ENCODE assay signal across 2 cellular contexts in genomic region chr4:83905952-83906351, GRCh38.
TF ChIP-seq lines count a peak whose summit lies in the region.

No MANE protein-coding gene starts in this region.

TF ChIP-seq in SK-N-SH, 30 proteins besides CTCF, POLR2A, EP300 and RAD21 (continued from another document):
- TF ChIP-seq, protein P1, sequence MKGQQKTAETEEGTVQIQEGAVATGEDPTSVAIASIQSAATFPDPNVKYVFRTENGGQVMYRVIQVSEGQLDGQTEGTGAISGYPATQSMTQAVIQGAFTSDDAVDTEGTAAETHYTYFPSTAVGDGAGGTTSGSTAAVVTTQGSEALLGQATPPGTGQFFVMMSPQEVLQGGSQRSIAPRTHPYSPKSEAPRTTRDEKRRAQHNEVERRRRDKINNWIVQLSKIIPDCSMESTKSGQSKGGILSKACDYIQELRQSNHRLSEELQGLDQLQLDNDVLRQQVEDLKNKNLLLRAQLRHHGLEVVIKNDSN (IDR thresholded peaks at IDR 0.05; ENCODE audit: borderline replicate concordance, low read depth): no peak
- TF ChIP-seq FOSL2 (IDR thresholded peaks at IDR 0.05; ENCODE audit: borderline replicate concordance, low read depth) (no peak), TAF1 (IDR thresholded peaks at IDR 0.05; ENCODE audit: borderline replicate concordance, low read depth, low read length) (no peak), SIN3A (IDR thresholded peaks at IDR 0.05; ENCODE audit: borderline replicate concordance, low read depth, low read length) (no peak)
- TF ChIP-seq, protein P2, sequence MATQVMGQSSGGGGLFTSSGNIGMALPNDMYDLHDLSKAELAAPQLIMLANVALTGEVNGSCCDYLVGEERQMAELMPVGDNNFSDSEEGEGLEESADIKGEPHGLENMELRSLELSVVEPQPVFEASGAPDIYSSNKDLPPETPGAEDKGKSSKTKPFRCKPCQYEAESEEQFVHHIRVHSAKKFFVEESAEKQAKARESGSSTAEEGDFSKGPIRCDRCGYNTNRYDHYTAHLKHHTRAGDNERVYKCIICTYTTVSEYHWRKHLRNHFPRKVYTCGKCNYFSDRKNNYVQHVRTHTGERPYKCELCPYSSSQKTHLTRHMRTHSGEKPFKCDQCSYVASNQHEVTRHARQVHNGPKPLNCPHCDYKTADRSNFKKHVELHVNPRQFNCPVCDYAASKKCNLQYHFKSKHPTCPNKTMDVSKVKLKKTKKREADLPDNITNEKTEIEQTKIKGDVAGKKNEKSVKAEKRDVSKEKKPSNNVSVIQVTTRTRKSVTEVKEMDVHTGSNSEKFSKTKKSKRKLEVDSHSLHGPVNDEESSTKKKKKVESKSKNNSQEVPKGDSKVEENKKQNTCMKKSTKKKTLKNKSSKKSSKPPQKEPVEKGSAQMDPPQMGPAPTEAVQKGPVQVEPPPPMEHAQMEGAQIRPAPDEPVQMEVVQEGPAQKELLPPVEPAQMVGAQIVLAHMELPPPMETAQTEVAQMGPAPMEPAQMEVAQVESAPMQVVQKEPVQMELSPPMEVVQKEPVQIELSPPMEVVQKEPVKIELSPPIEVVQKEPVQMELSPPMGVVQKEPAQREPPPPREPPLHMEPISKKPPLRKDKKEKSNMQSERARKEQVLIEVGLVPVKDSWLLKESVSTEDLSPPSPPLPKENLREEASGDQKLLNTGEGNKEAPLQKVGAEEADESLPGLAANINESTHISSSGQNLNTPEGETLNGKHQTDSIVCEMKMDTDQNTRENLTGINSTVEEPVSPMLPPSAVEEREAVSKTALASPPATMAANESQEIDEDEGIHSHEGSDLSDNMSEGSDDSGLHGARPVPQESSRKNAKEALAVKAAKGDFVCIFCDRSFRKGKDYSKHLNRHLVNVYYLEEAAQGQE (IDR thresholded peaks at IDR 0.05; ENCODE audit: low read depth, low read length): no peak
- TF ChIP-seq, protein P3, sequence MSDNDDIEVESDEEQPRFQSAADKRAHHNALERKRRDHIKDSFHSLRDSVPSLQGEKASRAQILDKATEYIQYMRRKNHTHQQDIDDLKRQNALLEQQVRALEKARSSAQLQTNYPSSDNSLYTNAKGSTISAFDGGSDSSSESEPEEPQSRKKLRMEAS (IDR thresholded peaks at IDR 0.05; ENCODE audit: low read depth): no peak

TF ChIP-seq in SK-N-SH treated with all-trans-retinoic acid at 6 μM for 48 hours, 23 proteins besides CTCF, POLR2A, EP300 and RAD21 (continued from another document):
- TF ChIP-seq, protein P4, sequence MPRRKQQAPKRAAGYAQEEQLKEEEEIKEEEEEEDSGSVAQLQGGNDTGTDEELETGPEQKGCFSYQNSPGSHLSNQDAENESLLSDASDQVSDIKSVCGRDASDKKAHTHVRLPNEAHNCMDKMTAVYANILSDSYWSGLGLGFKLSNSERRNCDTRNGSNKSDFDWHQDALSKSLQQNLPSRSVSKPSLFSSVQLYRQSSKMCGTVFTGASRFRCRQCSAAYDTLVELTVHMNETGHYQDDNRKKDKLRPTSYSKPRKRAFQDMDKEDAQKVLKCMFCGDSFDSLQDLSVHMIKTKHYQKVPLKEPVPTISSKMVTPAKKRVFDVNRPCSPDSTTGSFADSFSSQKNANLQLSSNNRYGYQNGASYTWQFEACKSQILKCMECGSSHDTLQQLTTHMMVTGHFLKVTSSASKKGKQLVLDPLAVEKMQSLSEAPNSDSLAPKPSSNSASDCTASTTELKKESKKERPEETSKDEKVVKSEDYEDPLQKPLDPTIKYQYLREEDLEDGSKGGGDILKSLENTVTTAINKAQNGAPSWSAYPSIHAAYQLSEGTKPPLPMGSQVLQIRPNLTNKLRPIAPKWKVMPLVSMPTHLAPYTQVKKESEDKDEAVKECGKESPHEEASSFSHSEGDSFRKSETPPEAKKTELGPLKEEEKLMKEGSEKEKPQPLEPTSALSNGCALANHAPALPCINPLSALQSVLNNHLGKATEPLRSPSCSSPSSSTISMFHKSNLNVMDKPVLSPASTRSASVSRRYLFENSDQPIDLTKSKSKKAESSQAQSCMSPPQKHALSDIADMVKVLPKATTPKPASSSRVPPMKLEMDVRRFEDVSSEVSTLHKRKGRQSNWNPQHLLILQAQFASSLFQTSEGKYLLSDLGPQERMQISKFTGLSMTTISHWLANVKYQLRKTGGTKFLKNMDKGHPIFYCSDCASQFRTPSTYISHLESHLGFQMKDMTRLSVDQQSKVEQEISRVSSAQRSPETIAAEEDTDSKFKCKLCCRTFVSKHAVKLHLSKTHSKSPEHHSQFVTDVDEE (CRISPR knock-in tag; IDR thresholded peaks at IDR 0.05): no peak
- no peak for TF ChIP-seq ESRRG (CRISPR knock-in tag; IDR thresholded peaks at IDR 0.05)
- TF ChIP-seq ISL1 (CRISPR knock-in tag; IDR thresholded peaks at IDR 0.05): no peak
- no peak for TF ChIP-seq ZFP30 (CRISPR knock-in tag; IDR thresholded peaks at IDR 0.05)
- TF ChIP-seq CSDC2 (CRISPR knock-in tag; IDR thresholded peaks at IDR 0.05): no peak
- no peak for TF ChIP-seq GLIS3 (CRISPR knock-in tag; IDR thresholded peaks at IDR 0.05)
- no peak for TF ChIP-seq TCF4 (CRISPR knock-in tag; IDR thresholded peaks at IDR 0.05; ENCODE audit: borderline replicate concordance)
- no peak for TF ChIP-seq SNAI2 (CRISPR knock-in tag; IDR thresholded peaks at IDR 0.05)
- TF ChIP-seq ZFP3 (CRISPR knock-in tag; IDR thresholded peaks at IDR 0.05): no peak
- TF ChIP-seq ZC3H10 (CRISPR knock-in tag; IDR thresholded peaks at IDR 0.05): no peak
- TF ChIP-seq ZNF565 (CRISPR knock-in tag; conservative IDR thresholded peaks at IDR 0.05; ENCODE audit: low read depth): no peak
- TF ChIP-seq PPARA (CRISPR knock-in tag; IDR thresholded peaks at IDR 0.05; ENCODE audit: borderline replicate concordance): no peak
- TF ChIP-seq TOX (CRISPR knock-in tag; IDR thresholded peaks at IDR 0.05; ENCODE audit: borderline replicate concordance): no peak
- TF ChIP-seq ZNF70 (CRISPR knock-in tag; IDR thresholded peaks at IDR 0.05): no peak
- no peak for TF ChIP-seq RARB (CRISPR knock-in tag; IDR thresholded peaks at IDR 0.05)
